In the genomic region with DNA sequence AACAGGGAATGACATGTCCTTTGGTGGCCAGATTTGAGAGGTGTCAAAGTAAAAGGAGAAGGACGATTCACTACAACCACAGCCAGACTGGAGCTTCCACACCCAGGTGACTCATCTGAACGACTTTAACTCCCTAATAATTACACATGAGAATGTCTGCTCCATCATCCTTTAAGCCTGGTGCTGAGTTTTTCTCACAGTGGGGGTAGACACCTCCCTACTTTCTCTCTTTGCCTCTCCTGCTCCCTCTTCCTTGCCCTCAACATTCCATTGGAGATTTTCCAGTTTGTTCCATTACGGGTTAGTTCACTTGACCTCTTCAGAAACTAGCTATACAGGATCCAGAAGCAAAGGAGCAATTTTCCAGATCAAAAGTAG, we compare ENCODE assay signal across 9 cellular contexts.
DNase-seq lines count a peak whose midpoint lies in the region; ATAC-seq and TF ChIP-seq lines count a peak whose summit lies in the region.
"Had no signal": no experiment of that assay in that cellular context is flagged by ENCODE, and none has a peak within 500 bp of the region (broad histone marks: within the 10 kb centered on the region; RNA-seq: fewer than 3 reads in every experiment).

No MANE protein-coding gene starts in this region.

- no peak overlapping the region for H3K4me3 ChIP-seq in esophagus (ENCODE audit: low read depth in 1 of 2, low read length in 2 of 2)
- no peak overlapping the region for H3K4me3 ChIP-seq in sigmoid colon
- H3K4me3 ChIP-seq: dorsolateral prefrontal cortex had no signal

- POLR2A ChIA-PET in RWPE1 (lab: Yijun Ruan, JAX; ENCODE audit: low non-redundant PET) = interaction anchor here (0.6 kb wide), 1 partner anchor 81 kb away, joined by 5 read pairs; no protein-coding TSS in a partner anchor

- H3K27me3 ChIP-seq in esophagus (ENCODE audit: control insufficient read depth in 1 of 2, insufficient read depth in 2 of 2, low read length in 2 of 2) (no peaks in the 10 kb centered on the region), sigmoid colon (no peaks in the 10 kb centered on the region)
- H3K27me3 ChIP-seq: dorsolateral prefrontal cortex had no signal

- intact Hi-C loops in sigmoid colon (cut with DNase I) = loop anchor here (5.0 kb wide), 1 partner anchor 103 kb away; no protein-coding TSS in a partner anchor

- peaks cover 3% of the 10 kb centered on the region in 2 donors for H3K36me3 ChIP-seq in esophagus (ENCODE audit: control insufficient read depth in 2 of 2, insufficient read depth in 2 of 2, low read length in 1 of 2)
- peaks cover 0 to 22% (median 4%) of the 10 kb centered on the region in 4 donors for H3K36me3 ChIP-seq in sigmoid colon

- no peak for TF ChIP-seq POLR2A in sigmoid colon (IDR thresholded peaks at IDR 0.05)

- no peak for ATAC-seq in GM18511 (IDR thresholded peaks at IDR 0.05; ENCODE audit: unreplicated experiment)
- ATAC-seq in HG02885 (IDR thresholded peaks at IDR 0.05; ENCODE audit: poor library complexity, unreplicated experiment) = no peak

- TF ChIP-seq CTCF in RWPE1 (conservative IDR thresholded peaks at IDR 0.05; ENCODE audit: low read depth) = no peak
- TF ChIP-seq CTCF in sigmoid colon (IDR thresholded peaks at IDR 0.05) = no peak

- CTCF ChIA-PET in RWPE1 (lab: Yijun Ruan, JAX) = interaction anchor here (0.8 kb wide), 1 partner anchor 104 kb away, joined by 5 read pairs; no protein-coding TSS in a partner anchor

- H3K4me1 ChIP-seq in esophagus (ENCODE audit: control insufficient read depth in 2 of 2, insufficient read depth in 2 of 2, low read length in 1 of 2) (peaks cover 0 to 20% of the 10 kb centered on the region in 2 donors), sigmoid colon (peaks cover 0 to 54% (median 40%) of the 10 kb centered on the region in 4 donors)

- WGBS in esophagus, 2 donors = 12 to 21% methylated on average over 3 of the region's 3 CpGs
- WGBS in sigmoid colon, 2 donors = 17 to 42% methylated on average over 3 of the region's 3 CpGs

- peak; percentile 84 for DNase-seq in GM03348 (ENCODE audit: low spot score)
- DNase-seq in RWPE1 (ENCODE audit: low spot score) = peak; percentile 75
- no peak for DNase-seq in sigmoid colon
- no peak for DNase-seq in GM19238 (ENCODE audit: insufficient read length, low spot score)
- DNase-seq in stimulated activated CD4-positive, alpha-beta T cell treated with anti-CD3 and anti-CD28 coated beads, Interleukin-1b, Interleukin-23, amount 100 ng/mL, for 48 hours = no peak
- DNase-seq: dorsolateral prefrontal cortex had no signal

- H3K9me3 ChIP-seq in esophagus (ENCODE audit: control insufficient read depth in 2 of 2, insufficient read depth in 1 of 2, low read depth in 1 of 2, low read length in 1 of 2) (no peaks in the 10 kb centered on the region), sigmoid colon (no peaks in the 10 kb centered on the region)

- TF ChIP-seq EP300 in sigmoid colon (IDR thresholded peaks at IDR 0.05) = no peak

- H3K27ac ChIP-seq in RWPE1 = peak overlapping the region; percentile 98
- peak overlapping the region; percentile 87 to 100 for H3K27ac ChIP-seq in esophagus (ENCODE audit: low read depth in 2 of 2, low read length in 1 of 2)
- peak overlapping the region; percentile 57 to 86 (median 76) for H3K27ac ChIP-seq in sigmoid colon

Comparison
In these comparisons a context has a peak if more than half of its experiments do, and no peak if none do; other contexts are left out.
1. DNase-seq: peak in GM03348 (single experiment) and RWPE1 (single experiment); none in sigmoid colon (single experiment), GM19238 (single experiment) and stimulated activated CD4-positive, alpha-beta T cell treated with anti-CD3 and anti-CD28 coated beads, Interleukin-1b, Interleukin-23, amount 100 ng/mL, for 48 hours (single experiment).
2. Peak in every context shown above with its lines, with median percentiles within 50 percentile points of each other: H3K27ac ChIP-seq.